Comparison of ENCODE assay signal across 35 cellular contexts in genomic region chr21:31650930-31651329, GRCh38.
"Had no signal": no experiment of that assay in that cellular context is flagged by ENCODE, and none has a peak within 500 bp of the region (broad histone marks: within the 10 kb centered on the region; RNA-seq: fewer than 3 reads in every experiment).

No MANE protein-coding gene starts in this region.

- H3K36me3 ChIP-seq: MG63 had no signal

- H3K9ac ChIP-seq: KMS-11 had no signal

- H3K27ac ChIP-seq: KMS-11 had no signal

- H3K27me3 ChIP-seq: MG63 had no signal

- DNase-seq: Karpas-422, Kasumi-1, MG63, MM.1S, MV-4-11, NCI-H1048, NCI-H1092, NCI-H1092 treated with DMSO at 0.1 percent for 48 hours, NCI-H1105, NCI-H1105 treated with DMSO at 0.1 percent for 48 hours, NCI-H1417, NCI-H1417 treated with DMSO at 0.1 percent for 48 hours, NCI-H1436, NCI-H1436 treated with DMSO at 0.1 percent for 48 hours, NCI-H146, NCI-H1694, NCI-H1694 treated with DMSO at 0.1 percent for 48 hours, NCI-H187, NCI-H187 treated with DMSO at 0.1 percent for 48 hours, NCI-H1930, NCI-H2029, NCI-H2029 treated with DMSO at 0.1 percent for 48 hours, NCI-H2081, NCI-H2081 treated with DMSO at 0.1 percent for 48 hours, NCI-H2107, NCI-H2171, NCI-H2171 treated with DMSO at 0.1 percent for 48 hours, NCI-H2227 treated with DMSO at 0.1 percent for 48 hours, NCI-H226, NCI-H345, NCI-H446, NCI-H446 treated with DMSO at 0.1 percent for 48 hours, NCI-H510A, NCI-H510A treated with DMSO at 0.1 percent for 48 hours had no signal

- H3K4me3 ChIP-seq: MG63 had no signal

- H3K4me2 ChIP-seq: KMS-11 had no signal
